8 cellular contexts compared by ENCODE assay signal in genomic region chr20:5126512-5127203, GRCh38. TPM values are rescaled to one million over a fixed set of nuclear protein-coding genes. Genes with fewer than 3 reads are reported as not detected.
A peak's percentile ranks its signal among the peaks of the same experiment; 100 is the strongest.
DNase-seq lines count a peak whose midpoint lies in the region; ATAC-seq, FAIRE-seq and TF ChIP-seq lines count a peak whose summit lies in the region.

CDS2 (plus strand) TSS chr20:5127008; CDS start chr20:5127093, 85 bp downstream.

- H3K27me3 ChIP-seq in BJ (ENCODE audit: control insufficient read depth, insufficient read depth, low read length), result no peaks in the 10 kb centered on the region

- H3K9ac ChIP-seq in kidney (ENCODE audit: low read length in 2 of 2), result peak within 1 kb of the TSS; percentile 98 to 99

- peaks cover 7 to 15% of the 10 kb centered on the region in 2 donors for H3K4me1 ChIP-seq in kidney (ENCODE audit: control insufficient read depth in 1 of 2, insufficient read depth in 1 of 2, low read depth in 1 of 2, low read length in 2 of 2)

- H3K27ac Mint-ChIP-seq in chondrocyte (ENCODE audit: unreplicated experiment), result peak within 1 kb of the TSS; percentile 93

- CTCF ChIA-PET in BJ (lab: Yijun Ruan, JAX), result interaction anchor here (0.6 to 7.9 kb wide), 19 partner anchors 9 to 273 kb away, joined by 3 to 141 read pairs (median 5); no protein-coding TSS in a partner anchor

- peak; percentile 77 for FAIRE-seq in kidney (lab: Jason Lieb, UNC)

- no peaks in the 10 kb centered on the region for H3K9me3 ChIP-seq in kidney (ENCODE audit: control insufficient read depth in 1 of 2, low read length in 2 of 2)

- POLR2A ChIA-PET in BJ (lab: Charles Lee), result interaction anchor here (0.5 to 1.0 kb wide), 2 partner anchors 66 to 405 kb away, joined by 4 to 5 read pairs; no protein-coding TSS in a partner anchor

- H3K36me3 ChIP-seq in BJ (ENCODE audit: control insufficient read depth, insufficient read depth, low read length) (no peaks in the 10 kb centered on the region), kidney (ENCODE audit: control insufficient read depth in 1 of 2, insufficient read depth in 2 of 2, low read length in 2 of 2) (no peaks in the 10 kb centered on the region)

- H3K27me3 Mint-ChIP-seq in chondrocyte (ENCODE audit: low read depth), result no peaks in the 10 kb centered on the region

- ATAC-seq in HG03442 (IDR thresholded peaks at IDR 0.05; ENCODE audit: unreplicated experiment), result peak; percentile 89

- TF ChIP-seq CTCF in BJ (IDR thresholded peaks at IDR 0.05; ENCODE audit: insufficient read depth, low read depth, low read length) (peak; percentile 72), chondrocyte (IDR thresholded peaks at IDR 0.05) (peak; percentile 82), kidney (IDR thresholded peaks at IDR 0.05; ENCODE audit: borderline replicate concordance, extremely low read depth, insufficient read depth) (peak; percentile 74)

- no peaks in the 10 kb centered on the region for H3K36me3 Mint-ChIP-seq in chondrocyte (ENCODE audit: low read depth)

- peaks cover 34% of the 10 kb centered on the region for H3K4me1 Mint-ChIP-seq in chondrocyte (ENCODE audit: low read depth)

- no peaks in the 10 kb centered on the region for H3K9me3 Mint-ChIP-seq in chondrocyte (ENCODE audit: low read depth)

- DNase-seq in BJ (ENCODE audit: low read depth), result peak; percentile 92
- peak; percentile 96 for DNase-seq in GM19238 (ENCODE audit: insufficient read length, low spot score)
- DNase-seq in NCI-H510A treated with DMSO at 0.1 percent for 48 hours (lab: John Stamatoyannopoulos, UW), result peak; percentile 99
- peak; percentile 100 for DNase-seq in activated CD4-positive, alpha-beta T cell treated with anti-CD3 and anti-CD28 coated beads for 24 hours (ENCODE audit: low read depth in 2 of 2)
- peak; percentile 100 for DNase-seq in chondrocyte (ENCODE audit: low spot score)
- peak; percentile 100 for DNase-seq in kidney
- peak; percentile 100 for DNase-seq in stimulated activated CD4-positive, alpha-beta T cell treated with anti-CD3 and anti-CD28 coated beads, Interleukin-15, amount 100 ng/mL, for 24 hours

- intact Hi-C loops in kidney (cut with DNase I), result no loop called here

- peak within 1 kb of the TSS; percentile 91 to 97 for H3K27ac ChIP-seq in kidney (ENCODE audit: low read depth in 2 of 2, low read length in 2 of 2)

- H3K4me3 Mint-ChIP-seq in chondrocyte (ENCODE audit: unreplicated experiment), result peak within 1 kb of the TSS; percentile 96

- H3K4me3 ChIP-seq in BJ (ENCODE audit: low read depth, low read length) (peak within 1 kb of the TSS; percentile 90), kidney (ENCODE audit: low read length in 2 of 2) (peak within 1 kb of the TSS; percentile 94 to 97)

RNA-seq across cellular contexts. Expression of gene CDS2, which starts in this region (rescaled TPM):
- 25.2 and 46.3 TPM in 2 replicates for polyA plus RNA-seq in BJ (2011; rRNA removed)
- polyA minus RNA-seq in BJ (2011; rRNA and poly(A)+ RNA removed), result 30.7 and 40.4 TPM in 2 replicates
- 33.0 to 46.9 TPM (median 42.9 TPM) in 3 replicates for total RNA-seq in chondrocyte
- 67.9 TPM for total RNA-seq in kidney
- polyA plus RNA-seq in kidney (ENCODE audit: insufficient read depth, low read depth, low replicate concordance), result 19.9 TPM

Comparison
In these comparisons a context has a peak if more than half of its experiments do, and no peak if none do; other contexts are left out.
1. Peak in every context shown above with its lines: DNase-seq, ATAC-seq, H3K4me3 ChIP-seq and H3K27ac ChIP-seq.